17 cellular contexts compared by ENCODE assay signal in genomic region chr9:37508834-37509206, GRCh38. TPM values are rescaled to one million over a fixed set of nuclear protein-coding genes. Genes with fewer than 3 reads are reported as not detected.
A peak's percentile ranks its signal among the peaks of the same experiment; 100 is the strongest.
DNase-seq lines count a peak whose midpoint lies in the region; ATAC-seq and TF ChIP-seq lines count a peak whose summit lies in the region.
"Had no signal": no experiment of that assay in that cellular context is flagged by ENCODE, and none has a peak within 500 bp of the region (broad histone marks: within the 10 kb centered on the region; RNA-seq: fewer than 3 reads in every experiment).

No MANE protein-coding gene starts in this region.

- TF ChIP-seq CTCF in DND-41 (IDR thresholded peaks at IDR 0.05; ENCODE audit: borderline replicate concordance, extremely low read depth, low read length, poor library complexity, severe bottlenecking): peak; percentile 55
- no peak; the same call in 1 of the 2 replicates for TF ChIP-seq CTCF in OCI-LY1 (IDR thresholded peaks at IDR 0.05; ENCODE audit: low read length)
- TF ChIP-seq CTCF in neural crest cell (conservative IDR thresholded peaks at IDR 0.05): no peak

- no peak overlapping the region for H3K4me3 ChIP-seq in DND-41 (ENCODE audit: low read depth in 1 of 2, low read length in 2 of 2)
- no peak overlapping the region for H3K4me3 ChIP-seq in OCI-LY1 (ENCODE audit: low read depth, low read length, poor library complexity, severe bottlenecking)
- H3K4me3 ChIP-seq: BLaER1 treated with 17β-estradiol and CSF1 and Interleukin-3, amounts not matched to agents 10 nM and 100 nM; GM23338 had no signal

- peak overlapping the region; percentile 67 to 97 for H3K27ac Mint-ChIP-seq in effector memory CD8-positive, alpha-beta T cell
- H3K27ac Mint-ChIP-seq in neural crest cell (ENCODE audit: unreplicated experiment): peak overlapping the region; percentile 46
- H3K27ac Mint-ChIP-seq: activated naive CD8-positive, alpha-beta T cell treated with anti-CD3 and anti-CD28 coated beads, Interleukin-2, amount 10 ng/mL, durations not matched to agents 7 days and 5 days; GM23338 had no signal

- H3K9me2 ChIP-seq in OCI-LY1 (ENCODE audit: low read depth, low read length): no peaks in the 10 kb centered on the region

- ATAC-seq in DND-41 (ENCODE audit: insufficient read depth, low read depth): peak; percentile 41; the same call in 2 of the 3 replicates
- ATAC-seq in effector memory CD8-positive, alpha-beta T cell (replicated peaks): no peak
- no peak for ATAC-seq in GM19035 (IDR thresholded peaks at IDR 0.05; ENCODE audit: unreplicated experiment)
- ATAC-seq: GM23338, left ventricle myocardium superior had no signal

- no peak overlapping the region for H3K4me3 Mint-ChIP-seq in effector memory CD8-positive, alpha-beta T cell
- H3K4me3 Mint-ChIP-seq in neural crest cell: peak overlapping the region; percentile 44
- H3K4me3 Mint-ChIP-seq: activated naive CD8-positive, alpha-beta T cell treated with anti-CD3 and anti-CD28 coated beads, Interleukin-2, amount 10 ng/mL, durations not matched to agents 7 days and 5 days; GM23338 had no signal

- no peaks in the 10 kb centered on the region for H3K27me3 ChIP-seq in DND-41 (ENCODE audit: insufficient read depth, low read length, poor library complexity)
- H3K27me3 ChIP-seq in OCI-LY1 (ENCODE audit: insufficient read depth, low read length): no peaks in the 10 kb centered on the region
- H3K27me3 ChIP-seq: BLaER1 treated with 17β-estradiol and CSF1 and Interleukin-3, amounts not matched to agents 10 nM and 100 nM had no signal

- H3K36me3 Mint-ChIP-seq in effector memory CD8-positive, alpha-beta T cell (ENCODE audit: insufficient read depth): peaks cover 45% of the 10 kb centered on the region
- H3K36me3 Mint-ChIP-seq in neural crest cell (ENCODE audit: low read depth): peaks cover 8% of the 10 kb centered on the region

- H3K4me1 Mint-ChIP-seq in effector memory CD8-positive, alpha-beta T cell (ENCODE audit: low read depth in 2 of 2): peaks cover 11 to 52% of the 10 kb centered on the region in 2 donors
- no peaks in the 10 kb centered on the region for H3K4me1 Mint-ChIP-seq in neural crest cell
- H3K4me1 Mint-ChIP-seq: GM23338 had no signal

- H3K9me3 ChIP-seq in DND-41 (ENCODE audit: insufficient read depth, low read length, severe bottlenecking) (no peaks in the 10 kb centered on the region), OCI-LY1 (ENCODE audit: low read length) (no peaks in the 10 kb centered on the region)
- H3K9me3 ChIP-seq: BLaER1 treated with 17β-estradiol and CSF1 and Interleukin-3, amounts not matched to agents 10 nM and 100 nM had no signal

- H3K9me3 Mint-ChIP-seq in effector memory CD8-positive, alpha-beta T cell: no peaks in the 10 kb centered on the region
- no peaks in the 10 kb centered on the region for H3K9me3 Mint-ChIP-seq in neural crest cell
- H3K9me3 Mint-ChIP-seq: activated naive CD8-positive, alpha-beta T cell treated with anti-CD3 and anti-CD28 coated beads, Interleukin-2, amount 10 ng/mL, durations not matched to agents 7 days and 5 days; GM23338 had no signal

- H3K27ac ChIP-seq in DND-41 (ENCODE audit: low read length) (no peak overlapping the region), OCI-LY1 (ENCODE audit: low read depth, low read length, poor library complexity, severe bottlenecking) (peak overlapping the region; percentile 29)
- H3K27ac ChIP-seq: BLaER1 treated with 17β-estradiol and CSF1 and Interleukin-3, amounts not matched to agents 10 nM and 100 nM had no signal

- H3K27me3 Mint-ChIP-seq in effector memory CD8-positive, alpha-beta T cell: no peaks in the 10 kb centered on the region
- no peaks in the 10 kb centered on the region for H3K27me3 Mint-ChIP-seq in neural crest cell (ENCODE audit: low read depth)
- H3K27me3 Mint-ChIP-seq: activated naive CD8-positive, alpha-beta T cell treated with anti-CD3 and anti-CD28 coated beads, Interleukin-2, amount 10 ng/mL, durations not matched to agents 7 days and 5 days had no signal

- no peak for DNase-seq in DND-41
- no peak for DNase-seq in effector memory CD8-positive, alpha-beta T cell
- no peak for DNase-seq in neural crest cell (ENCODE audit: low read depth, low spot score)
- DNase-seq in stimulated activated naive CD4-positive, alpha-beta T cell treated with Interleukin-2 at 50 U/mL for 16 hours (lab: John Stamatoyannopoulos, UW): no peak
- no peak for DNase-seq in effector CD8-positive, alpha-beta T cell (lab: John Stamatoyannopoulos, UW)
- DNase-seq: activated naive CD8-positive, alpha-beta T cell treated with anti-CD3 and anti-CD28 coated beads, Interleukin-2, amount 10 ng/mL, durations not matched to agents 7 days and 5 days; activated T-cell treated with anti-CD3 and anti-CD28 coated beads for 4 hours; EL; left ventricle myocardium superior; NCI-H1694; NCI-H526; RPMI8226; stimulated activated CD4-positive, alpha-beta T cell treated with anti-CD3 and anti-CD28 coated beads, Interleukin-15, amount 100 ng/mL, for 24 hours had no signal

- H3K36me3 ChIP-seq in DND-41 (ENCODE audit: insufficient read depth, low read length): peaks cover 41% of the 10 kb centered on the region
- peaks cover 60% of the 10 kb centered on the region for H3K36me3 ChIP-seq in OCI-LY1 (ENCODE audit: insufficient read depth, low read length)

- H3K4me2 ChIP-seq in DND-41 (ENCODE audit: insufficient read depth, low read length): no peak overlapping the region
- H3K4me2 ChIP-seq in OCI-LY1 (ENCODE audit: low read length): no peak overlapping the region
- H3K4me2 ChIP-seq: BLaER1 treated with 17β-estradiol and CSF1 and Interleukin-3, amounts not matched to agents 10 nM and 100 nM; GM23338 had no signal

- H3K79me2 ChIP-seq in DND-41 (ENCODE audit: insufficient read depth, low read length) (no peaks in the 10 kb centered on the region), OCI-LY1 (ENCODE audit: insufficient read depth, low read length) (no peaks in the 10 kb centered on the region)

- no peak overlapping the region for H3K9ac ChIP-seq in DND-41 (ENCODE audit: low read depth, low read length)
- no peak overlapping the region for H3K9ac ChIP-seq in OCI-LY1 (ENCODE audit: low read length)
- H3K9ac ChIP-seq: BLaER1 treated with 17β-estradiol and CSF1 and Interleukin-3, amounts not matched to agents 10 nM and 100 nM had no signal

- H2AFZ ChIP-seq in DND-41 (ENCODE audit: low read depth, low read length) (no peak overlapping the region), OCI-LY1 (ENCODE audit: low read length) (no peak overlapping the region)
- H2AFZ ChIP-seq: GM23338 had no signal

- H4K20me1 ChIP-seq in DND-41 (ENCODE audit: insufficient read depth, low read length) (no peaks in the 10 kb centered on the region), OCI-LY1 (ENCODE audit: insufficient read depth, low read length) (no peaks in the 10 kb centered on the region)

- no peaks in the 10 kb centered on the region for H3F3A ChIP-seq in OCI-LY1 (ENCODE audit: insufficient read depth, low read length)

- H3K4me1 ChIP-seq in DND-41 (ENCODE audit: insufficient read depth, low read length) (no peaks in the 10 kb centered on the region), OCI-LY1 (ENCODE audit: insufficient read depth, low read length, severe bottlenecking) (peaks cover 25% of the 10 kb centered on the region)

RNA-seq across cellular contexts. Expression of gene POLR1E, which starts 23.1 kb away (rescaled TPM):
- 46.4 and 48.7 TPM in 2 replicates for total RNA-seq in neural crest cell

RNA-seq across cellular contexts. Expression of gene ZBTB5, which starts 43.6 kb away (rescaled TPM):
- 21.6 and 22.9 TPM in 2 replicates for total RNA-seq in neural crest cell
